In the genomic region with DNA sequence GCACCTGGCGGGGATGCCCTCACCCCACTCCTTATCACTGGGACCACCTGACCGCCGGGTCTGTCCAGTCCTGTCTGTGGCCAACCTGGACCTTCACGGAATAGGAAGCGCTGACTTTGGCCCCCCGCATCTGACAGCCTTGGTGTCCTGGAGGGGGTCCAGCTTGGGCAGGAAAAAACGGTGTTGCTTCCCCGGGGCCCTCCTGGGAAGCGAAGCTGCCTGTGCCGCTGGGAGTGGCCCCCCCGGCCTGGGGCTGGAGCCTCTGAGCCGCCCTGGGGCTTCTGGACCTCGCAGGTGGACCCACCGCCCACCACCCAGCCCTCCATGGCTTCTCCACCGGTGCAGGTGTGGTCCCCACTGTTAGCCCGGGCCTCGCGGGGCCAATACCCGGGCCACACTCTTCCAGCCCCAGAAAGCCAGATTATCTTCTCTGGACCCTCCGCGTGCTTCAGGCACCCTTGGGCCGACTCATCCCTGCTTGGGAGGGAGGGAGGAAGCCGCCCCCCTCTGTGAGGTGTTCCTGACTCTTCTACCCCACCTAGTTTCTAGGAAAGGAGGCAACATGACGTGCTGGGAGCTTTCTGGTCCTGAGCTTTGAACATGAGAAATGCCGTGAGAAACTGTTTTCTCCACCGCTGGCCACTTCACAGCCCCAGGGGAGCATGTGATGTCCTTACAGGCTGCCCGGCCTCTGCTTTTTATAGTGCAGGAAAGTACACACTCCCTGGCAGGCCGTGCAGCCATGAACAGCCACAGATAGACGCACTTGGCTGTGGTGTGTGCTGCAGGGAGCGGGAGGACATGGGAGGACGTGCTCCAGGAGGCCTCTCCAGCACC, we compare ENCODE assay signal across 8 cellular contexts. TPM values are rescaled to one million over a fixed set of nuclear protein-coding genes. Genes with fewer than 3 reads are reported as not detected.
DNase-seq lines count a peak whose midpoint lies in the region; ATAC-seq, FAIRE-seq and TF ChIP-seq lines count a peak whose summit lies in the region.

No MANE protein-coding gene starts in this region.

- DNase-seq in epidermal melanocyte (ENCODE audit: insufficient read length, low spot score) = peak; percentile 43
- no peak for DNase-seq in naive B cell
- no peak for DNase-seq in NCI-H345 treated with DMSO at 0.1 percent for 48 hours (lab: John Stamatoyannopoulos, UW; ENCODE audit: unreplicated experiment)
- DNase-seq in NCI-H2029 treated with DMSO at 0.1 percent for 48 hours (lab: John Stamatoyannopoulos, UW) = no peak
- no peak for DNase-seq in H54 (ENCODE audit: insufficient read length, low spot score)

- H3K27ac ChIP-seq in ACC112 (ENCODE audit: low read depth, low read length) (no peak overlapping the region; the same call in 1 of the 2 replicates), HUES64 (ENCODE audit: low read depth, low read length) (no peak overlapping the region)

- H3K4me1 ChIP-seq in ACC112 (ENCODE audit: control insufficient read depth, insufficient read depth, low read length, unreplicated experiment) (peaks cover 69% of the 10 kb centered on the region), HUES64 (ENCODE audit: insufficient read depth, low read length) (peaks cover 8% of the 10 kb centered on the region; the same call in 1 of the 2 replicates)

- 76% methylated on average over 31 of the region's 31 CpGs for WGBS in HUES64

- H3K27me3 ChIP-seq in ACC112 (ENCODE audit: insufficient read depth, low read length) = no peaks in the 10 kb centered on the region
- peaks cover 82% of the 10 kb centered on the region for H3K27me3 ChIP-seq in HUES64 (ENCODE audit: insufficient read depth, low read length)

- peak overlapping the region in 7 of 8 donors; percentile 70 to 88 (median 85) for H3K4me3 Mint-ChIP-seq in naive B cell

- no peak for TF ChIP-seq POLR2A in H54 (IDR thresholded peaks at IDR 0.05; ENCODE audit: low read depth, low read length)

- H3K9ac ChIP-seq in HUES64 (ENCODE audit: low read depth, low read length) = no peak overlapping the region

- no peaks in the 10 kb centered on the region for H3K36me3 ChIP-seq in ACC112 (ENCODE audit: insufficient read depth, low read length)
- no peaks in the 10 kb centered on the region for H3K36me3 ChIP-seq in HUES64 (ENCODE audit: insufficient read depth, low read length)

- peak overlapping the region in 1 of 6 donors; percentile 74 for H3K27ac Mint-ChIP-seq in naive B cell

- H3K9me3 ChIP-seq in HUES64 (ENCODE audit: insufficient read depth, low read depth, low read length) = no peaks in the 10 kb centered on the region

- no peaks in the 10 kb centered on the region for H3K9me3 Mint-ChIP-seq in naive B cell

- H2AFZ ChIP-seq in ACC112 (ENCODE audit: low read length, unreplicated experiment) = no peak overlapping the region

- no peaks in the 10 kb centered on the region for H3K36me3 Mint-ChIP-seq in naive B cell

- peaks cover 5 to 11% (median 10%) of the 10 kb centered on the region in 3 donors for H3K4me1 Mint-ChIP-seq in naive B cell

- H3K27me3 Mint-ChIP-seq in naive B cell = peaks cover 58 to 96% (median 71%) of the 10 kb centered on the region in 3 donors

- H3K79me2 ChIP-seq in ACC112 (ENCODE audit: control insufficient read depth, insufficient read depth, low read length, unreplicated experiment) = peaks cover 4% of the 10 kb centered on the region

- H3K4me3 ChIP-seq in ACC112 (ENCODE audit: low read depth, low read length) = peak overlapping the region; percentile 82
- peak overlapping the region; percentile 66 for H3K4me3 ChIP-seq in HUES64 (ENCODE audit: low read length)

- FAIRE-seq in H54 (lab: Jason Lieb, UNC) = no peak

- ATAC-seq in naive B cell (ENCODE audit: low read depth in 2 of 2) = no peak
- ATAC-seq in GM18511 (IDR thresholded peaks at IDR 0.05; ENCODE audit: unreplicated experiment) = no peak

RNA-seq across cellular contexts. Expression of a gene that starts 1.1 kb away (rescaled TPM):
- polyA plus RNA-seq in HUES64 (2013, experiment 1 of 2) = 1.1 TPM
- polyA plus RNA-seq in HUES64 (2013, experiment 2 of 2) = 0.89 TPM
- polyA plus RNA-seq in naive B cell (ENCODE audit: low read depth in 6 of 6) = not detected

RNA-seq across cellular contexts. Expression of a gene that starts 15.6 kb away (rescaled TPM):
- 28.4 TPM for polyA plus RNA-seq in HUES64 (2013, experiment 1 of 2)
- 26.9 TPM for polyA plus RNA-seq in HUES64 (2013, experiment 2 of 2)
- polyA plus RNA-seq in naive B cell (ENCODE audit: low read depth in 6 of 6) = 1 to 10 TPM; 3.7 to 9.7 (median 6.0) TPM

RNA-seq across cellular contexts. Expression of a gene that starts 45.4 kb away (rescaled TPM):
- polyA plus RNA-seq in HUES64 (2013, experiment 1 of 2) = 29.6 TPM
- polyA plus RNA-seq in HUES64 (2013, experiment 2 of 2) = 36.8 TPM
- 10 to 100 TPM in 1 of 6 donors, 1 to 10 TPM in 5; 1.2 to 17.1 (median 3.7) TPM for polyA plus RNA-seq in naive B cell (ENCODE audit: low read depth in 6 of 6)

RNA-seq across cellular contexts. Expression of a gene that starts 49.5 kb away (rescaled TPM):
- polyA plus RNA-seq in HUES64 (2013, experiment 1 of 2) = 10.8 TPM
- 12.4 TPM for polyA plus RNA-seq in HUES64 (2013, experiment 2 of 2)
- polyA plus RNA-seq in naive B cell (ENCODE audit: low read depth in 6 of 6) = 1 to 10 TPM; 1.4 to 7.4 (median 3.6) TPM
